In the genomic region with DNA sequence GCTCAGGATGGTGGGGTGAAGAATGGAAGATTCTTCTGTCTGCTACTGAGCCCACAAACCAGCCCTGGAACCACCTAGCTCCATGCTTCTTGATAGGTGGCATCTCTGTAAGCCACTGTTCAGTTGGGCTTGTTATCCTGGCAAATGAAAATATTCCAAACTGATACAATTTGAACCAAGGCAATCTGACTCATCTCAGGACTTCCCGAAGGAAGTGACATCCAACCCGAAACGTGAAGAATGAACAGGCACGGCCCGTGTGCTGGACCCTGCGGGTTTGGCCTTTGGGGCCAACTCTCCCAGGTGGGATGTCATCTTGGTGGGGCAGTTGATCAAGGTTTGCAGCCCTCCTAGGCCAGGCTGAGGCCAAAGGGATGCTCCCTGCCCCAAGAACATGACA, we compare ENCODE assay signal across 1 cellular context.
A peak's percentile ranks its signal among the peaks of the same experiment; 100 is the strongest.
TF ChIP-seq lines count a peak whose summit lies in the region.

No MANE protein-coding gene starts in this region.

TF ChIP-seq in HepG2, 621 proteins besides CTCF, POLR2A, EP300 and RAD21 (continued from another document):
- TF ChIP-seq, protein P1, sequence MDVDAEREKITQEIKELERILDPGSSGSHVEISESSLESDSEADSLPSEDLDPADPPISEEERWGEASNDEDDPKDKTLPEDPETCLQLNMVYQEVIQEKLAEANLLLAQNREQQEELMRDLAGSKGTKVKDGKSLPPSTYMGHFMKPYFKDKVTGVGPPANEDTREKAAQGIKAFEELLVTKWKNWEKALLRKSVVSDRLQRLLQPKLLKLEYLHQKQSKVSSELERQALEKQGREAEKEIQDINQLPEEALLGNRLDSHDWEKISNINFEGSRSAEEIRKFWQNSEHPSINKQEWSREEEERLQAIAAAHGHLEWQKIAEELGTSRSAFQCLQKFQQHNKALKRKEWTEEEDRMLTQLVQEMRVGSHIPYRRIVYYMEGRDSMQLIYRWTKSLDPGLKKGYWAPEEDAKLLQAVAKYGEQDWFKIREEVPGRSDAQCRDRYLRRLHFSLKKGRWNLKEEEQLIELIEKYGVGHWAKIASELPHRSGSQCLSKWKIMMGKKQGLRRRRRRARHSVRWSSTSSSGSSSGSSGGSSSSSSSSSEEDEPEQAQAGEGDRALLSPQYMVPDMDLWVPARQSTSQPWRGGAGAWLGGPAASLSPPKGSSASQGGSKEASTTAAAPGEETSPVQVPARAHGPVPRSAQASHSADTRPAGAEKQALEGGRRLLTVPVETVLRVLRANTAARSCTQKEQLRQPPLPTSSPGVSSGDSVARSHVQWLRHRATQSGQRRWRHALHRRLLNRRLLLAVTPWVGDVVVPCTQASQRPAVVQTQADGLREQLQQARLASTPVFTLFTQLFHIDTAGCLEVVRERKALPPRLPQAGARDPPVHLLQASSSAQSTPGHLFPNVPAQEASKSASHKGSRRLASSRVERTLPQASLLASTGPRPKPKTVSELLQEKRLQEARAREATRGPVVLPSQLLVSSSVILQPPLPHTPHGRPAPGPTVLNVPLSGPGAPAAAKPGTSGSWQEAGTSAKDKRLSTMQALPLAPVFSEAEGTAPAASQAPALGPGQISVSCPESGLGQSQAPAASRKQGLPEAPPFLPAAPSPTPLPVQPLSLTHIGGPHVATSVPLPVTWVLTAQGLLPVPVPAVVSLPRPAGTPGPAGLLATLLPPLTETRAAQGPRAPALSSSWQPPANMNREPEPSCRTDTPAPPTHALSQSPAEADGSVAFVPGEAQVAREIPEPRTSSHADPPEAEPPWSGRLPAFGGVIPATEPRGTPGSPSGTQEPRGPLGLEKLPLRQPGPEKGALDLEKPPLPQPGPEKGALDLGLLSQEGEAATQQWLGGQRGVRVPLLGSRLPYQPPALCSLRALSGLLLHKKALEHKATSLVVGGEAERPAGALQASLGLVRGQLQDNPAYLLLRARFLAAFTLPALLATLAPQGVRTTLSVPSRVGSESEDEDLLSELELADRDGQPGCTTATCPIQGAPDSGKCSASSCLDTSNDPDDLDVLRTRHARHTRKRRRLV (CRISPR knock-in tag; IDR thresholded peaks at IDR 0.05), result 0 out of 2 replicates have a peak, but pooled peaks have one; percentile 34
- TF ChIP-seq RBAK (CRISPR knock-in tag; IDR thresholded peaks at IDR 0.05) (no peak), SP5 (CRISPR knock-in tag; IDR thresholded peaks at IDR 0.05; ENCODE audit: borderline replicate concordance, low read depth) (no peak), TMF1 (CRISPR knock-in tag; IDR thresholded peaks at IDR 0.05; ENCODE audit: low read depth) (no peak), ZNF766 (CRISPR knock-in tag; IDR thresholded peaks at IDR 0.05; ENCODE audit: borderline replicate concordance) (no peak), SMYD3 (CRISPR knock-in tag; IDR thresholded peaks at IDR 0.05) (no peak), ZNF670 (CRISPR knock-in tag; IDR thresholded peaks at IDR 0.05; ENCODE audit: borderline replicate concordance) (no peak), ZSCAN31 (CRISPR knock-in tag; IDR thresholded peaks at IDR 0.05; ENCODE audit: low read depth) (no peak), CREM (IDR thresholded peaks at IDR 0.05) (no peak), CREM (CRISPR knock-in tag; IDR thresholded peaks at IDR 0.05) (no peak), SALL1 (CRISPR knock-in tag; IDR thresholded peaks at IDR 0.05) (0 out of 2 replicates have a peak, but pooled peaks have one; percentile 1), ZEB1 (IDR thresholded peaks at IDR 0.05; ENCODE audit: insufficient replicate concordance, low read depth) (no peak)
- TF ChIP-seq, protein P2, sequence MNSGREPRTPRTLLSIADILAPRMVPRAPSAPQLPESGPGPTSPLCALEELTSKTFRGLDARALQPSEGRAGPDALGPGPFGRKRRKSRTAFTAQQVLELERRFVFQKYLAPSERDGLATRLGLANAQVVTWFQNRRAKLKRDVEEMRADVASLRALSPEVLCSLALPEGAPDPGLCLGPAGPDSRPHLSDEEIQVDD (CRISPR knock-in tag; IDR thresholded peaks at IDR 0.05; ENCODE audit: borderline replicate concordance), result no peak
- TF ChIP-seq, protein P3, sequence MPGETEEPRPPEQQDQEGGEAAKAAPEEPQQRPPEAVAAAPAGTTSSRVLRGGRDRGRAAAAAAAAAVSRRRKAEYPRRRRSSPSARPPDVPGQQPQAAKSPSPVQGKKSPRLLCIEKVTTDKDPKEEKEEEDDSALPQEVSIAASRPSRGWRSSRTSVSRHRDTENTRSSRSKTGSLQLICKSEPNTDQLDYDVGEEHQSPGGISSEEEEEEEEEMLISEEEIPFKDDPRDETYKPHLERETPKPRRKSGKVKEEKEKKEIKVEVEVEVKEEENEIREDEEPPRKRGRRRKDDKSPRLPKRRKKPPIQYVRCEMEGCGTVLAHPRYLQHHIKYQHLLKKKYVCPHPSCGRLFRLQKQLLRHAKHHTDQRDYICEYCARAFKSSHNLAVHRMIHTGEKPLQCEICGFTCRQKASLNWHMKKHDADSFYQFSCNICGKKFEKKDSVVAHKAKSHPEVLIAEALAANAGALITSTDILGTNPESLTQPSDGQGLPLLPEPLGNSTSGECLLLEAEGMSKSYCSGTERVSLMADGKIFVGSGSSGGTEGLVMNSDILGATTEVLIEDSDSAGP (CRISPR knock-in tag; IDR thresholded peaks at IDR 0.05; ENCODE audit: borderline replicate concordance), result 0 out of 2 replicates have a peak, but pooled peaks have one; percentile 3
- TF ChIP-seq, protein P4, sequence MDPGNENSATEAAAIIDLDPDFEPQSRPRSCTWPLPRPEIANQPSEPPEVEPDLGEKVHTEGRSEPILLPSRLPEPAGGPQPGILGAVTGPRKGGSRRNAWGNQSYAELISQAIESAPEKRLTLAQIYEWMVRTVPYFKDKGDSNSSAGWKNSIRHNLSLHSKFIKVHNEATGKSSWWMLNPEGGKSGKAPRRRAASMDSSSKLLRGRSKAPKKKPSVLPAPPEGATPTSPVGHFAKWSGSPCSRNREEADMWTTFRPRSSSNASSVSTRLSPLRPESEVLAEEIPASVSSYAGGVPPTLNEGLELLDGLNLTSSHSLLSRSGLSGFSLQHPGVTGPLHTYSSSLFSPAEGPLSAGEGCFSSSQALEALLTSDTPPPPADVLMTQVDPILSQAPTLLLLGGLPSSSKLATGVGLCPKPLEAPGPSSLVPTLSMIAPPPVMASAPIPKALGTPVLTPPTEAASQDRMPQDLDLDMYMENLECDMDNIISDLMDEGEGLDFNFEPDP (CRISPR knock-in tag; conservative IDR thresholded peaks at IDR 0.05), result 0 out of 2 replicates have a peak, but pooled peaks have one; percentile 9
